ENCODE assay signal across 1 cellular context in genomic region chr16:58366247-58367031, GRCh38.
TF ChIP-seq lines count a peak whose summit lies in the region.

No MANE protein-coding gene starts in this region.

TF ChIP-seq in HepG2, 621 proteins besides CTCF, POLR2A, EP300 and RAD21:
- TF ChIP-seq CREB1 (IDR thresholded peaks at IDR 0.05) (peak; percentile 43), CREB1 (CRISPR knock-in tag; IDR thresholded peaks at IDR 0.05) (no peak), RERE (CRISPR knock-in tag; IDR thresholded peaks at IDR 0.05; ENCODE audit: low read depth) (no peak)
TF ChIP-seq in HepG2: peak in this region for 1.
